Comparison of ENCODE assay signal across 20 cellular contexts in genomic region chr15:100690032-100690785, GRCh38.
DNase-seq lines count a peak whose midpoint lies in the region; TF ChIP-seq lines count a peak whose summit lies in the region.
"Had no signal": no experiment of that assay in that cellular context is flagged by ENCODE, and none has a peak within 500 bp of the region (broad histone marks: within the 10 kb centered on the region; RNA-seq: fewer than 3 reads in every experiment).

No MANE protein-coding gene starts in this region.

- H3K9me3 Mint-ChIP-seq in endothelial cell (ENCODE audit: unreplicated experiment): no peaks in the 10 kb centered on the region

- no peak overlapping the region for H2AK5ac ChIP-seq in mesendoderm (ENCODE audit: low read length)

- TF ChIP-seq POLR2A in prostate gland (IDR thresholded peaks at IDR 0.05): no peak

- no peak overlapping the region for H3K23ac ChIP-seq in mesendoderm (ENCODE audit: low read length)

- H4K8ac ChIP-seq in mesendoderm (ENCODE audit: low read depth, low read length): no peak overlapping the region

- WGBS in mesendoderm (ENCODE audit: extremely low coverage, insufficient coverage, low lambda C conversion rate): no CpG with 5 or more reads among the region's 18 CpGs
- WGBS in prostate gland: 71% methylated on average over 18 of the region's 18 CpGs

- no peak overlapping the region for H3K4me3 Mint-ChIP-seq in endothelial cell (ENCODE audit: unreplicated experiment)

- TF ChIP-seq CTCF in GM13976 (IDR thresholded peaks at IDR 0.05; ENCODE audit: borderline replicate concordance, control extremely low read depth, extremely low read depth, insufficient read depth, missing control alignments) (no peak), endothelial cell (IDR thresholded peaks at IDR 0.05; ENCODE audit: unreplicated experiment) (no peak), GM20000 (IDR thresholded peaks at IDR 0.05; ENCODE audit: extremely low read depth, missing control alignments) (no peak), prostate gland (IDR thresholded peaks at IDR 0.05) (no peak)

- no peak overlapping the region for H2BK15ac ChIP-seq in mesendoderm (replicated peaks; ENCODE audit: low read depth)

- no peak overlapping the region for H3K18ac ChIP-seq in mesendoderm (ENCODE audit: low read length)

- H3K36me3 Mint-ChIP-seq in endothelial cell (ENCODE audit: low read depth, unreplicated experiment): no peaks in the 10 kb centered on the region

- intact Hi-C loops in prostate gland (cut with DNase I): no loop called here

- H3K79me2 ChIP-seq in mesendoderm (ENCODE audit: control insufficient read depth, insufficient read depth, low read length): no peaks in the 10 kb centered on the region

- H3K56ac ChIP-seq in mesendoderm (ENCODE audit: low read length): no peak overlapping the region

- no peaks in the 10 kb centered on the region for H3K9me3 ChIP-seq in prostate gland
- H3K9me3 ChIP-seq: BE2C had no signal

- no peak overlapping the region for H2BK5ac ChIP-seq in mesendoderm (ENCODE audit: low read length)

- no peak overlapping the region for H3K27ac ChIP-seq in mesendoderm (ENCODE audit: low read depth, low read length)
- H3K27ac ChIP-seq in prostate gland: no peak overlapping the region
- H3K27ac ChIP-seq: SK-N-MC had no signal

- in situ Hi-C loops in GM13976 (cut with MboI; ENCODE audit: low sequenced_read_pairs, unreplicated experiment): no loop called here

- H3K4me1 Mint-ChIP-seq in endothelial cell (ENCODE audit: unreplicated experiment): peaks cover 2% of the 10 kb centered on the region

- no peak overlapping the region for H3K4ac ChIP-seq in mesendoderm (ENCODE audit: low read depth, low read length)

- peak; percentile 1 for DNase-seq in GM13976 (ENCODE audit: low spot score)
- peak; percentile 19 for DNase-seq in NCI-H446 treated with DMSO at 0.1 percent for 48 hours (lab: John Stamatoyannopoulos, UW)
- DNase-seq in endothelial cell (ENCODE audit: low spot score): no peak
- peak; percentile 65 for DNase-seq in mesenteric fat pad (ENCODE audit: low spot score)
- DNase-seq in superior temporal gyrus (ENCODE audit: extremely low spot score): no peak
- no peak for DNase-seq in GM20000 (ENCODE audit: low spot score)
- no peak for DNase-seq in mesendoderm
- no peak for DNase-seq in prostate gland (ENCODE audit: low spot score)
- DNase-seq: BE2C; DND-41; Kasumi-1; NCI-H1092 treated with DMSO at 0.1 percent for 48 hours; NCI-H1436 treated with DMSO at 0.1 percent for 48 hours; NCI-H1930; NCI-H510A treated with DMSO at 0.1 percent for 48 hours; NCI-H774; NK-92 treated with Interleukin-12 subunit alpha and Interleukin-12 subunit beta, amount 100 ng/mL, for 24 hours; SHP77; SW 1271 had no signal

- peaks cover 6% of the 10 kb centered on the region for H3K27me3 Mint-ChIP-seq in endothelial cell (ENCODE audit: unreplicated experiment)

- H3K27ac Mint-ChIP-seq in endothelial cell (ENCODE audit: unreplicated experiment): peak overlapping the region; percentile 54

- H3K79me1 ChIP-seq in mesendoderm (ENCODE audit: low read length): no peaks in the 10 kb centered on the region

- no peaks in the 10 kb centered on the region for H3K36me3 ChIP-seq in mesendoderm (ENCODE audit: control insufficient read depth, insufficient read depth, low read length)
- no peaks in the 10 kb centered on the region for H3K36me3 ChIP-seq in prostate gland
- H3K36me3 ChIP-seq: BE2C had no signal

- H4K5ac ChIP-seq in mesendoderm (ENCODE audit: low read length): no peak overlapping the region

- H3K4me2 ChIP-seq in mesendoderm (ENCODE audit: low read length): no peak overlapping the region

- H3K4me1 ChIP-seq in mesendoderm (ENCODE audit: control insufficient read depth, low read depth, low read length) (no peaks in the 10 kb centered on the region), prostate gland (replicated peaks) (peaks cover 3% of the 10 kb centered on the region)
- H3K4me1 ChIP-seq: BE2C had no signal

- no peak overlapping the region for H2BK120ac ChIP-seq in mesendoderm (ENCODE audit: low read depth, low read length)

- H3K4me3 ChIP-seq in mesendoderm (ENCODE audit: low read length): no peak overlapping the region
- no peak overlapping the region for H3K4me3 ChIP-seq in prostate gland
- H3K4me3 ChIP-seq: SK-N-MC had no signal

- no peaks in the 10 kb centered on the region for H3K27me3 ChIP-seq in mesendoderm (ENCODE audit: insufficient read depth, low read length, poor library complexity)
- H3K27me3 ChIP-seq in prostate gland (replicated peaks; ENCODE audit: insufficient read depth): no peaks in the 10 kb centered on the region
- H3K27me3 ChIP-seq: BE2C had no signal

- no peak overlapping the region for H3K9ac ChIP-seq in mesendoderm (ENCODE audit: low read length)

Comparison
In these comparisons a context has a peak if more than half of its experiments do, and no peak if none do; other contexts are left out.
1. DNase-seq: peak in GM13976 (single experiment), NCI-H446 treated with DMSO at 0.1 percent for 48 hours (single experiment) and mesenteric fat pad (single experiment); none in endothelial cell (single experiment), superior temporal gyrus (single experiment), GM20000 (single experiment), mesendoderm (single experiment) and prostate gland (single experiment).